ENCODE assay signal across 14 cellular contexts in the genomic region with DNA sequence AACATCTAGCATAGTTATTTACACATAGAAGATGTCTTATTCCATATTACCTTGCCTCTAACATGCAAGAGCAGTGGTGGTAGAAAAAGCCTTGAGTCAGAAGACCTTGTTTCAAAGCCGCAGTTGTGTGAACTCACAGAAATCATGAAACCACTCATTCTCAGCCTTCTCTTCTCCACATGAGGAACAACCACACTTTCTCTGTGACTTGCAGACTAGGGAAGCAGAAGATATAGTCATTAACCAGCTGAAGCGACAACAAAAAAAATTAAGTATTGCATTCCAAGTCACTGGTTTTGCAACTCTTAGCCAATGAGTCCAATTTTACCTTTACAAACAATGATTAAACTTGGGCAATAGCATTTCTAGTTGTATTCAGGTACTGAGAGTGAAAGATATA. TPM values are rescaled to one million over a fixed set of nuclear protein-coding genes. Genes with fewer than 3 reads are reported as not detected.
DNase-seq lines count a peak whose midpoint lies in the region; ATAC-seq, FAIRE-seq and TF ChIP-seq lines count a peak whose summit lies in the region.
"Had no signal": no experiment of that assay in that cellular context is flagged by ENCODE, and none has a peak within 500 bp of the region (broad histone marks: within the 10 kb centered on the region; RNA-seq: fewer than 3 reads in every experiment).

No MANE protein-coding gene starts in this region.

- H3K4me3 Mint-ChIP-seq in GM23338 = no peak overlapping the region
- H3K4me3 Mint-ChIP-seq in activated CD8-positive, alpha-beta memory T cell treated with anti-CD3 and anti-CD28 coated beads, Interleukin-2, amount 10 ng/mL, durations not matched to agents 7 days and 5 days = no peak overlapping the region
- no peak overlapping the region for H3K4me3 Mint-ChIP-seq in activated CD8-positive, alpha-beta T cell treated with anti-CD3 and anti-CD28 coated beads for 36 hours
- H3K4me3 Mint-ChIP-seq: activated CD4-positive, alpha-beta memory T cell treated with anti-CD3 and anti-CD28 coated beads, Interleukin-2, amount 10 ng/mL, durations not matched to agents 7 days and 5 days; endodermal cell; nephron had no signal

- no peak overlapping the region for H3K27ac ChIP-seq in GM23338 (ENCODE audit: low read depth)
- H3K27ac ChIP-seq: adrenal gland, suprapubic skin had no signal

- no peak overlapping the region for H2AFZ ChIP-seq in GM23338

- H3K27ac Mint-ChIP-seq in GM23338 = no peak overlapping the region
- no peak overlapping the region for H3K27ac Mint-ChIP-seq in activated CD8-positive, alpha-beta memory T cell treated with anti-CD3 and anti-CD28 coated beads, Interleukin-2, amount 10 ng/mL, durations not matched to agents 7 days and 5 days
- no peak overlapping the region for H3K27ac Mint-ChIP-seq in activated CD8-positive, alpha-beta T cell treated with anti-CD3 and anti-CD28 coated beads for 36 hours
- H3K27ac Mint-ChIP-seq: activated CD4-positive, alpha-beta memory T cell treated with anti-CD3 and anti-CD28 coated beads, Interleukin-2, amount 10 ng/mL, durations not matched to agents 7 days and 5 days; endodermal cell; nephron had no signal

- no peaks in the 10 kb centered on the region for H3K4me1 ChIP-seq in GM23338 (ENCODE audit: insufficient read depth)

- no peak for TF ChIP-seq CTCF in GM23338 (conservative IDR thresholded peaks at IDR 0.05; ENCODE audit: low read depth in 2 of 2)
- TF ChIP-seq CTCF in activated CD8-positive, alpha-beta T cell treated with anti-CD3 and anti-CD28 coated beads for 36 hours (IDR thresholded peaks at IDR 0.05) = no peak

- no peak overlapping the region for H3K4me2 ChIP-seq in GM23338

- no peak overlapping the region for H3K4me3 ChIP-seq in GM23338
- H3K4me3 ChIP-seq: adrenal gland; BLaER1 treated with 17β-estradiol and CSF1 and Interleukin-3, amounts not matched to agents 10 nM and 100 nM; suprapubic skin had no signal

- POLR2A ChIA-PET in activated CD8-positive, alpha-beta T cell treated with anti-CD3 and anti-CD28 coated beads for 36 hours (lab: Charles Lee) = no interaction called here

- intact Hi-C loops in activated CD8-positive, alpha-beta T cell treated with anti-CD3 and anti-CD28 coated beads for 36 hours (cut with micrococcal nuclease) = no loop called here

- no peaks in the 10 kb centered on the region; the same call in 1 of the 2 replicates for H3K79me2 ChIP-seq in GM23338 (replicated peaks; ENCODE audit: insufficient read depth)

- no peaks in the 10 kb centered on the region for H3K36me3 ChIP-seq in GM23338 (ENCODE audit: insufficient read depth)
- H3K36me3 ChIP-seq: adrenal gland; BLaER1 treated with 17β-estradiol and CSF1 and Interleukin-3, amounts not matched to agents 10 nM and 100 nM; suprapubic skin had no signal

- DNase-seq in GM18507 (ENCODE audit: extremely low spot score, insufficient read length, low read depth) (no peak), SIG-M5 (lab: John Stamatoyannopoulos, UW) (peak; percentile 70), GM23338 (ENCODE audit: low spot score) (no peak), mucosa of gallbladder (ENCODE audit: low spot score) (no peak)
- no peak for DNase-seq in activated CD8-positive, alpha-beta memory T cell treated with anti-CD3 and anti-CD28 coated beads, Interleukin-2, amount 10 ng/mL, durations not matched to agents 7 days and 5 days
- no peak for DNase-seq in activated CD8-positive, alpha-beta T cell treated with anti-CD3 and anti-CD28 coated beads for 36 hours
- DNase-seq: activated CD4-positive, alpha-beta memory T cell treated with anti-CD3 and anti-CD28 coated beads, Interleukin-2, amount 10 ng/mL, durations not matched to agents 7 days and 5 days; adrenal gland; endodermal cell had no signal

- ATAC-seq in GM21423 (IDR thresholded peaks at IDR 0.05; ENCODE audit: unreplicated experiment) (peak; percentile 87), HG03095 (IDR thresholded peaks at IDR 0.05; ENCODE audit: unreplicated experiment) (peak; percentile 82), GM23338 (no peak)
- ATAC-seq in activated CD8-positive, alpha-beta memory T cell treated with anti-CD3 and anti-CD28 coated beads, Interleukin-2, amount 10 ng/mL, durations not matched to agents 7 days and 5 days = no peak
- no peak for ATAC-seq in activated CD8-positive, alpha-beta T cell treated with anti-CD3 and anti-CD28 coated beads for 36 hours

- no peaks in the 10 kb centered on the region for H3K27me3 Mint-ChIP-seq in GM23338 (ENCODE audit: insufficient read depth, low read depth, poor library complexity)
- H3K27me3 Mint-ChIP-seq in activated CD8-positive, alpha-beta memory T cell treated with anti-CD3 and anti-CD28 coated beads, Interleukin-2, amount 10 ng/mL, durations not matched to agents 7 days and 5 days = no peaks in the 10 kb centered on the region
- no peaks in the 10 kb centered on the region for H3K27me3 Mint-ChIP-seq in activated CD8-positive, alpha-beta T cell treated with anti-CD3 and anti-CD28 coated beads for 36 hours
- H3K27me3 Mint-ChIP-seq: activated CD4-positive, alpha-beta memory T cell treated with anti-CD3 and anti-CD28 coated beads, Interleukin-2, amount 10 ng/mL, durations not matched to agents 7 days and 5 days had no signal

- H3K9me3 Mint-ChIP-seq in GM23338 = no peaks in the 10 kb centered on the region
- no peaks in the 10 kb centered on the region for H3K9me3 Mint-ChIP-seq in activated CD8-positive, alpha-beta memory T cell treated with anti-CD3 and anti-CD28 coated beads, Interleukin-2, amount 10 ng/mL, durations not matched to agents 7 days and 5 days (ENCODE audit: low read depth)
- H3K9me3 Mint-ChIP-seq in activated CD8-positive, alpha-beta T cell treated with anti-CD3 and anti-CD28 coated beads for 36 hours = no peaks in the 10 kb centered on the region
- H3K9me3 Mint-ChIP-seq: activated CD4-positive, alpha-beta memory T cell treated with anti-CD3 and anti-CD28 coated beads, Interleukin-2, amount 10 ng/mL, durations not matched to agents 7 days and 5 days; endodermal cell; nephron had no signal

- H3K36me3 Mint-ChIP-seq in GM23338 (ENCODE audit: low read depth) = no peaks in the 10 kb centered on the region
- H3K36me3 Mint-ChIP-seq in activated CD8-positive, alpha-beta memory T cell treated with anti-CD3 and anti-CD28 coated beads, Interleukin-2, amount 10 ng/mL, durations not matched to agents 7 days and 5 days = peaks cover 4% of the 10 kb centered on the region
- H3K36me3 Mint-ChIP-seq in activated CD8-positive, alpha-beta T cell treated with anti-CD3 and anti-CD28 coated beads for 36 hours (ENCODE audit: low read depth) = no peaks in the 10 kb centered on the region

- CTCF ChIA-PET in activated CD8-positive, alpha-beta memory T cell treated with anti-CD3 and anti-CD28 coated beads, Interleukin-2, amount 10 ng/mL, durations not matched to agents 7 days and 5 days (lab: Charles Lee) = no interaction called here
- CTCF ChIA-PET in activated CD8-positive, alpha-beta T cell treated with anti-CD3 and anti-CD28 coated beads for 36 hours (lab: Charles Lee) = interaction anchor here (0.9 kb wide), 1 partner anchor 19 kb away, joined by 3 read pairs; a partner anchor contains a TSS

- H3K27me3 ChIP-seq in GM23338 (ENCODE audit: insufficient read depth) = no peaks in the 10 kb centered on the region
- H3K27me3 ChIP-seq: adrenal gland; BLaER1 treated with 17β-estradiol and CSF1 and Interleukin-3, amounts not matched to agents 10 nM and 100 nM; suprapubic skin had no signal

- no peaks in the 10 kb centered on the region for H3K9me2 ChIP-seq in GM23338 (ENCODE audit: insufficient read depth)

- H4K20me1 ChIP-seq in GM23338 (replicated peaks; ENCODE audit: insufficient read depth) = no peaks in the 10 kb centered on the region
- H4K20me1 ChIP-seq: BLaER1 treated with 17β-estradiol and CSF1 and Interleukin-3, amounts not matched to agents 10 nM and 100 nM had no signal

- H3K4me1 Mint-ChIP-seq in GM23338 = no peaks in the 10 kb centered on the region; the same call in 1 of the 3 replicates
- H3K4me1 Mint-ChIP-seq in activated CD8-positive, alpha-beta memory T cell treated with anti-CD3 and anti-CD28 coated beads, Interleukin-2, amount 10 ng/mL, durations not matched to agents 7 days and 5 days = peaks cover 3% of the 10 kb centered on the region
- H3K4me1 Mint-ChIP-seq in activated CD8-positive, alpha-beta T cell treated with anti-CD3 and anti-CD28 coated beads for 36 hours (ENCODE audit: low read depth) = peaks cover 14% of the 10 kb centered on the region
- H3K4me1 Mint-ChIP-seq: activated CD4-positive, alpha-beta memory T cell treated with anti-CD3 and anti-CD28 coated beads, Interleukin-2, amount 10 ng/mL, durations not matched to agents 7 days and 5 days had no signal

- H3F3A ChIP-seq in GM23338 (replicated peaks; ENCODE audit: low read depth) = no peaks in the 10 kb centered on the region

- peak; percentile 82 for FAIRE-seq in GM18507 (lab: Jason Lieb, UNC)

TF ChIP-seq in GM23338, 12 proteins besides CTCF, POLR2A, EP300 and RAD21 (continues in another document):
- TF ChIP-seq EZH2 (IDR thresholded peaks at IDR 0.05; ENCODE audit: low read depth, unreplicated experiment) = no peak
- TF ChIP-seq NANOG (IDR thresholded peaks at IDR 0.05; ENCODE audit: borderline replicate concordance) = no peak
- TF ChIP-seq ZNF114 (CRISPR knock-in tag; IDR thresholded peaks at IDR 0.05) = no peak
- no peak for TF ChIP-seq CREB1 (CRISPR knock-in tag; IDR thresholded peaks at IDR 0.05; ENCODE audit: low read depth)

RNA-seq across cellular contexts. Expression of a gene that starts 19.0 kb away (rescaled TPM):
- 29.0 and 29.1 TPM in 2 replicates for total RNA-seq in GM23338 (2014; rRNA removed; shearing (Covaris generic))
- polyA plus RNA-seq in GM23338 (2016; fragmentation: Nextera tagmentation; extraction: Ambion mirVana) = 10.2 and 11.5 TPM in 2 replicates
- total RNA-seq in mucosa of gallbladder = 46.8 TPM
- total RNA-seq in activated CD8-positive, alpha-beta memory T cell treated with anti-CD3 and anti-CD28 coated beads, Interleukin-2, amount 10 ng/mL, durations not matched to agents 7 days and 5 days = 10 to 100 TPM; 11.2 TPM
- total RNA-seq in activated CD8-positive, alpha-beta T cell treated with anti-CD3 and anti-CD28 coated beads for 36 hours = 10 to 100 TPM; 13.3 to 14.9 TPM

Comparison
In these comparisons a context has a peak if more than half of its experiments do, and no peak if none do; other contexts are left out.
1. ATAC-seq: peak in GM21423 (single experiment) and HG03095 (single experiment); none in GM23338 (single experiment), activated CD8-positive, alpha-beta memory T cell treated with anti-CD3 and anti-CD28 coated beads, Interleukin-2, amount 10 ng/mL, durations not matched to agents 7 days and 5 days (single experiment) and activated CD8-positive, alpha-beta T cell treated with anti-CD3 and anti-CD28 coated beads for 36 hours (single experiment).